In genomic region chr6:15303162-15303919, GRCh38 we compare ENCODE assay signal across 23 cellular contexts. TPM values are rescaled to one million over a fixed set of nuclear protein-coding genes. Genes with fewer than 3 reads are reported as not detected.
DNase-seq lines count a peak whose midpoint lies in the region; ATAC-seq and TF ChIP-seq lines count a peak whose summit lies in the region.
"Had no signal": no experiment of that assay in that cellular context is flagged by ENCODE, and none has a peak within 500 bp of the region (broad histone marks: within the 10 kb centered on the region; RNA-seq: fewer than 3 reads in every experiment).

No MANE protein-coding gene starts in this region.

- DNase-seq in activated CD8-positive, alpha-beta memory T cell treated with anti-CD3 and anti-CD28 coated beads, Interleukin-2, amount 10 ng/mL, durations not matched to agents 7 days and 5 days, result no peak
- no peak for DNase-seq in activated CD8-positive, alpha-beta memory T cell treated with anti-CD3 and anti-CD28 coated beads, Interleukin-2, amount 50 U/mL, for 48 hours
- peak; percentile 95 for DNase-seq in WERI-Rb-1
- DNase-seq in left lung, result no peak
- DNase-seq in NCI-H748 treated with DMSO at 0.1 percent for 48 hours (lab: John Stamatoyannopoulos, UW), result no peak
- DNase-seq: GM23248, heart left ventricle, IMR-90, MG63, NCI-H1436 treated with DMSO at 0.1 percent for 48 hours, NCI-H2171, NCI-H526 treated with DMSO at 0.1 percent for 48 hours, nucleus accumbens, PC-9, retina, SHP77 treated with DMSO at 0.1 percent for 48 hours, T-cell, uterus had no signal

- H3K27ac ChIP-seq in WERI-Rb-1 (no peak overlapping the region), left lung (no peak overlapping the region)
- H3K27ac ChIP-seq: A549, GM23248, heart left ventricle, PC-9, uterus, VCaP had no signal

- H3K27me3 ChIP-seq in WERI-Rb-1 (ENCODE audit: insufficient read depth, low read depth, severe bottlenecking) (no peaks in the 10 kb centered on the region), left lung (no peaks in the 10 kb centered on the region)
- H3K27me3 ChIP-seq: heart left ventricle, MG63, uterus had no signal

- no peaks in the 10 kb centered on the region for H3K27me3 Mint-ChIP-seq in activated CD8-positive, alpha-beta memory T cell treated with anti-CD3 and anti-CD28 coated beads, Interleukin-2, amount 10 ng/mL, durations not matched to agents 7 days and 5 days
- no peaks in the 10 kb centered on the region for H3K27me3 Mint-ChIP-seq in stimulated activated memory B cell treated with anti-CD40 and anti-IgM and Interleukin-4, amounts not matched to agents 10 μg/mL and 1 μg/mL and 100 μg/mL, for 72 hours
- H3K27me3 Mint-ChIP-seq: T-cell had no signal

- peaks cover 21% of the 10 kb centered on the region for H3K36me3 Mint-ChIP-seq in activated CD8-positive, alpha-beta memory T cell treated with anti-CD3 and anti-CD28 coated beads, Interleukin-2, amount 10 ng/mL, durations not matched to agents 7 days and 5 days
- H3K36me3 Mint-ChIP-seq in stimulated activated memory B cell treated with anti-CD40 and anti-IgM and Interleukin-4, amounts not matched to agents 10 μg/mL and 1 μg/mL and 100 μg/mL, for 72 hours, result no peaks in the 10 kb centered on the region

- ATAC-seq in activated CD8-positive, alpha-beta memory T cell treated with anti-CD3 and anti-CD28 coated beads, Interleukin-2, amount 10 ng/mL, durations not matched to agents 7 days and 5 days, result no peak
- peak; percentile 72 for ATAC-seq in left lung
- no peak for ATAC-seq in stimulated activated memory B cell treated with anti-CD40 and anti-IgM and Interleukin-4, amounts not matched to agents 10 μg/mL and 1 μg/mL and 100 μg/mL, for 72 hours
- ATAC-seq in GM21360 (IDR thresholded peaks at IDR 0.05; ENCODE audit: unreplicated experiment), result no peak
- ATAC-seq in GM18858 (IDR thresholded peaks at IDR 0.05; ENCODE audit: unreplicated experiment), result no peak
- ATAC-seq: A549, heart left ventricle, T-cell had no signal

- no peaks in the 10 kb centered on the region for H3K36me3 ChIP-seq in WERI-Rb-1
- no peaks in the 10 kb centered on the region for H3K36me3 ChIP-seq in left lung
- H3K36me3 ChIP-seq: heart left ventricle, MG63, uterus had no signal

- peak overlapping the region; percentile 39 for H3K27ac Mint-ChIP-seq in activated CD8-positive, alpha-beta memory T cell treated with anti-CD3 and anti-CD28 coated beads, Interleukin-2, amount 10 ng/mL, durations not matched to agents 7 days and 5 days
- H3K27ac Mint-ChIP-seq in stimulated activated memory B cell treated with anti-CD40 and anti-IgM and Interleukin-4, amounts not matched to agents 10 μg/mL and 1 μg/mL and 100 μg/mL, for 72 hours, result peak overlapping the region; percentile 41
- H3K27ac Mint-ChIP-seq: T-cell had no signal

- H3K4me1 Mint-ChIP-seq in activated CD8-positive, alpha-beta memory T cell treated with anti-CD3 and anti-CD28 coated beads, Interleukin-2, amount 10 ng/mL, durations not matched to agents 7 days and 5 days, result peaks cover 84% of the 10 kb centered on the region
- H3K4me1 Mint-ChIP-seq in stimulated activated memory B cell treated with anti-CD40 and anti-IgM and Interleukin-4, amounts not matched to agents 10 μg/mL and 1 μg/mL and 100 μg/mL, for 72 hours, result peaks cover 77% of the 10 kb centered on the region

- no peak overlapping the region for H3K4me3 ChIP-seq in WERI-Rb-1 (ENCODE audit: low read depth, low read length)
- no peak overlapping the region for H3K4me3 ChIP-seq in left lung
- H3K4me3 ChIP-seq: A549, GM23248, heart left ventricle, MG63, PC-9, uterus had no signal

- TF ChIP-seq CTCF in WERI-Rb-1 (IDR thresholded peaks at IDR 0.05; ENCODE audit: low read depth, low read length), result no peak
- TF ChIP-seq CTCF in left lung (IDR thresholded peaks at IDR 0.05), result no peak

- intact Hi-C loops in left lung (cut with DNase I), result no loop called here

- H3K9me3 ChIP-seq in WERI-Rb-1 (ENCODE audit: severe bottlenecking), result no peaks in the 10 kb centered on the region
- H3K9me3 ChIP-seq in left lung, result no peaks in the 10 kb centered on the region
- H3K9me3 ChIP-seq: A549, heart left ventricle, MG63, uterus had no signal

- H3K4me3 Mint-ChIP-seq in activated CD8-positive, alpha-beta memory T cell treated with anti-CD3 and anti-CD28 coated beads, Interleukin-2, amount 10 ng/mL, durations not matched to agents 7 days and 5 days, result no peak overlapping the region
- no peak overlapping the region for H3K4me3 Mint-ChIP-seq in stimulated activated memory B cell treated with anti-CD40 and anti-IgM and Interleukin-4, amounts not matched to agents 10 μg/mL and 1 μg/mL and 100 μg/mL, for 72 hours
- H3K4me3 Mint-ChIP-seq: T-cell had no signal

- CTCF ChIA-PET in activated CD8-positive, alpha-beta memory T cell treated with anti-CD3 and anti-CD28 coated beads, Interleukin-2, amount 10 ng/mL, durations not matched to agents 7 days and 5 days (lab: Charles Lee), result interaction anchor here (0.7 to 1.8 kb wide), 5 partner anchors 9 to 108 kb away, joined by 3 to 6 read pairs (median 3); no protein-coding TSS in a partner anchor

- H3K4me1 ChIP-seq in left lung, result peaks cover 0 to 77% of the 10 kb centered on the region in 2 donors
- H3K4me1 ChIP-seq: uterus had no signal

- no peaks in the 10 kb centered on the region for H3K9me3 Mint-ChIP-seq in activated CD8-positive, alpha-beta memory T cell treated with anti-CD3 and anti-CD28 coated beads, Interleukin-2, amount 10 ng/mL, durations not matched to agents 7 days and 5 days (ENCODE audit: low read depth)
- H3K9me3 Mint-ChIP-seq in stimulated activated memory B cell treated with anti-CD40 and anti-IgM and Interleukin-4, amounts not matched to agents 10 μg/mL and 1 μg/mL and 100 μg/mL, for 72 hours, result no peaks in the 10 kb centered on the region
- H3K9me3 Mint-ChIP-seq: T-cell had no signal

RNA-seq across cellular contexts. Expression of gene JARID2, which starts 57.5 kb away (rescaled TPM):
- total RNA-seq in activated CD8-positive, alpha-beta memory T cell treated with anti-CD3 and anti-CD28 coated beads, Interleukin-2, amount 10 ng/mL, durations not matched to agents 7 days and 5 days, result 10 to 100 TPM; 30.0 to 42.4 TPM
- 10 to 100 TPM; 10.2 to 14.5 TPM for total RNA-seq in left lung
